In the genomic region with DNA sequence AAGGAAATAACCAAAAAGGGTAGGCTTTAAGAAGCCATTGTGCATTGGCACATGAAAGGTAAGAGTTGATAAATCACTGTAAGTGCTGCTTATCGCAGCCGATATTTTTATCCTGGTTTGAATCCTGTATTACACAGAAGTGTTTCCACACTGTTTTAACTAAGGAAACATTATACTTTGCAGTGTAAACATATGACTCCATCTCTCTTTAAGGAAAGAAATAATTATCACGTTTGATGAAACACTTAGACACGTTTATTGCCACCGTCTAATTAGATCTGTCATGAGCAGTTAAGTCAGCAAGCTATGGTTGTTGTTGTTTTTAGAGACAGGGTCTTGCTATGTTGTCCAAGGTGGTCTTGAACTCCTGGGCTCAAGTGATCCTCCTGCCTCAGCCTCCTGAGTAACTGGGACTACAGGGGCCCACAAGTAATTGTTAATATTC, we compare ENCODE assay signal across 10 cellular contexts.
DNase-seq lines count a peak whose midpoint lies in the region; ATAC-seq and TF ChIP-seq lines count a peak whose summit lies in the region.
"Had no signal": no experiment of that assay in that cellular context is flagged by ENCODE, and none has a peak within 500 bp of the region (broad histone marks: within the 10 kb centered on the region; RNA-seq: fewer than 3 reads in every experiment).

No MANE protein-coding gene starts in this region.

- peak; percentile 9 for TF ChIP-seq POLR2A in NB4 (IDR thresholded peaks at IDR 0.05; ENCODE audit: extremely low read depth, insufficient read length)

- no peaks in the 10 kb centered on the region for H3K36me3 Mint-ChIP-seq in brain
- no peaks in the 10 kb centered on the region for H3K36me3 Mint-ChIP-seq in progenitor cell of endocrine pancreas (ENCODE audit: insufficient read depth)

- H3K4me3 Mint-ChIP-seq in brain (peak overlapping the region; percentile 91 to 97 (median 94)), progenitor cell of endocrine pancreas (ENCODE audit: low read depth) (peak overlapping the region; percentile 61)

- ATAC-seq in HG02981 (IDR thresholded peaks at IDR 0.05; ENCODE audit: unreplicated experiment): no peak
- ATAC-seq: left cardiac atrium had no signal

- H3K4me3 ChIP-seq in GM08714 (ENCODE audit: low read length): peak overlapping the region; percentile 34
- peak overlapping the region; percentile 99 for H3K4me3 ChIP-seq in NB4 (ENCODE audit: low read depth, low read length)

- peaks cover 42% of the 10 kb centered on the region for H3K4me1 Mint-ChIP-seq in brain
- H3K4me1 Mint-ChIP-seq in progenitor cell of endocrine pancreas (ENCODE audit: low read depth): peaks cover 23% of the 10 kb centered on the region

- H3K27me3 Mint-ChIP-seq in brain: peaks cover 19% of the 10 kb centered on the region
- H3K27me3 Mint-ChIP-seq in progenitor cell of endocrine pancreas: peaks cover 7% of the 10 kb centered on the region

- peaks cover 0 to 7% (median 4%) of the 10 kb centered on the region in 5 experiments for H3K9me3 Mint-ChIP-seq in brain
- no peaks in the 10 kb centered on the region for H3K9me3 Mint-ChIP-seq in progenitor cell of endocrine pancreas (ENCODE audit: low read depth)

- DNase-seq in NB4 (ENCODE audit: low read depth) (peak; percentile 26), progenitor cell of endocrine pancreas (ENCODE audit: low spot score, unreplicated experiment) (no peak), midbrain (lab: John Stamatoyannopoulos, UW) (no peak), dermis blood vessel endothelial cell (no peak), islet precursor cell (no peak)
- DNase-seq: activated CD8-positive, alpha-beta memory T cell treated with anti-CD3 and anti-CD28 coated beads for 24 hours; left cardiac atrium had no signal

- TF ChIP-seq CTCF in NB4 (IDR thresholded peaks at IDR 0.05; ENCODE audit: low read depth, low read length): no peak
- no peak for TF ChIP-seq CTCF in brain (conservative IDR thresholded peaks at IDR 0.05)
- no peak for TF ChIP-seq CTCF in progenitor cell of endocrine pancreas (IDR thresholded peaks at IDR 0.05; ENCODE audit: unreplicated experiment)

- H3K27ac Mint-ChIP-seq in brain: peak overlapping the region in 1 of 5 experiments; percentile 88
- H3K27ac Mint-ChIP-seq in progenitor cell of endocrine pancreas: no peak overlapping the region
